ENCODE assay signal across 8 cellular contexts in genomic region chr1:51331206-51332100, GRCh38. TPM values are rescaled to one million over a fixed set of nuclear protein-coding genes. Genes with fewer than 3 reads are reported as not detected.
DNase-seq lines count a peak whose midpoint lies in the region; ATAC-seq and TF ChIP-seq lines count a peak whose summit lies in the region.

No MANE protein-coding gene starts in this region.

- peaks cover 0 to 27% (median 7%) of the 10 kb centered on the region in 7 donors for H3K27me3 ChIP-seq in heart right ventricle

- CTCF ChIA-PET in activated CD4-positive, alpha-beta memory T cell treated with anti-CD3 and anti-CD28 coated beads for 36 hours (lab: Charles Lee): interaction anchor here (0.7 to 1.0 kb wide), 2 partner anchors 11 to 438 kb away, joined by 3 read pairs; no protein-coding TSS in a partner anchor

- H3K27ac Mint-ChIP-seq in activated CD4-positive, alpha-beta memory T cell treated with anti-CD3 and anti-CD28 coated beads for 36 hours: no peak overlapping the region

- H3K4me3 Mint-ChIP-seq in activated CD4-positive, alpha-beta memory T cell treated with anti-CD3 and anti-CD28 coated beads for 36 hours: peak overlapping the region; percentile 63

- TF ChIP-seq CTCF in GM20000 (IDR thresholded peaks at IDR 0.05; ENCODE audit: extremely low read depth, missing control alignments) (no peak), heart right ventricle (IDR thresholded peaks at IDR 0.05) (no peak)

- H3K9me3 Mint-ChIP-seq in activated CD4-positive, alpha-beta memory T cell treated with anti-CD3 and anti-CD28 coated beads for 36 hours: no peaks in the 10 kb centered on the region

- DNase-seq in Caki2 (ENCODE audit: low read depth) (peak; percentile 88), GM20000 (ENCODE audit: low spot score) (peak; percentile 79), M059J (ENCODE audit: low read depth) (peak; percentile 77), heart right ventricle (peak in 1 of 2 donors; percentile 30), renal cortical epithelial cell (ENCODE audit: low read depth) (peak; percentile 84), NCI-H226 (no peak)
- DNase-seq in activated CD4-positive, alpha-beta memory T cell treated with anti-CD3 and anti-CD28 coated beads for 36 hours: peak; percentile 21

- H3K4me3 ChIP-seq in heart right ventricle: peak overlapping the region in 9 of 10 donors; percentile 29 to 63 (median 55)

- POLR2A ChIA-PET in activated CD4-positive, alpha-beta memory T cell treated with anti-CD3 and anti-CD28 coated beads for 36 hours (lab: Charles Lee): interaction anchor here (0.5 kb wide), 1 partner anchor 132 kb away, joined by 3 read pairs; no protein-coding TSS in a partner anchor

- H3K9me3 ChIP-seq in heart right ventricle: no peaks in the 10 kb centered on the region

- H3K27me3 Mint-ChIP-seq in activated CD4-positive, alpha-beta memory T cell treated with anti-CD3 and anti-CD28 coated beads for 36 hours: peaks cover 29% of the 10 kb centered on the region

- ATAC-seq in heart right ventricle: peak; percentile 50 to 79 (median 66)
- ATAC-seq in HG03139 (IDR thresholded peaks at IDR 0.05; ENCODE audit: unreplicated experiment): no peak

- 41 to 48% methylated on average over 7 of the region's 7 CpGs for WGBS in heart right ventricle, 2 donors

- peak overlapping the region in 8 of 10 donors; percentile 26 to 87 (median 73) for H3K27ac ChIP-seq in heart right ventricle

- no peaks in the 10 kb centered on the region for H3K36me3 Mint-ChIP-seq in activated CD4-positive, alpha-beta memory T cell treated with anti-CD3 and anti-CD28 coated beads for 36 hours

- H3K4me1 Mint-ChIP-seq in activated CD4-positive, alpha-beta memory T cell treated with anti-CD3 and anti-CD28 coated beads for 36 hours (ENCODE audit: low read depth): peaks cover 18% of the 10 kb centered on the region

- in situ Hi-C loops in Caki2 (cut with HindIII; ENCODE audit: low pct_unique_long_range_greater_than_20kb, low sequenced_read_pairs): no loop called here

- H3K4me1 ChIP-seq in heart right ventricle: peaks cover 3 to 37% (median 15%) of the 10 kb centered on the region in 9 donors

- intact Hi-C loops in activated CD4-positive, alpha-beta memory T cell treated with anti-CD3 and anti-CD28 coated beads for 36 hours (cut with micrococcal nuclease): loop anchor here (10.0 kb wide), 1 partner anchor 203 kb away; no protein-coding TSS in a partner anchor
- intact Hi-C loops in heart right ventricle (cut with DNase I): no loop called here

- no peaks in the 10 kb centered on the region for H3K36me3 ChIP-seq in heart right ventricle

RNA-seq across cellular contexts. Expression of gene TTC39A, which starts 1.1 kb away (rescaled TPM):
- 27.5 and 59.8 TPM in 2 replicates for total RNA-seq in Caki2 (2014; rRNA removed; shearing (Covaris generic); ENCODE audit: low replicate concordance)
- total RNA-seq in M059J (2014; rRNA removed; shearing (Covaris generic)): 0.67 and 2.0 TPM in 2 replicates
- total RNA-seq in activated CD4-positive, alpha-beta memory T cell treated with anti-CD3 and anti-CD28 coated beads for 36 hours: under 1 TPM in 1 of 2 experiments, not detected in 1; 0.19 TPM
- 10 to 100 TPM; 14.3 to 38.7 (median 23.2) TPM for total RNA-seq in heart right ventricle
- polyA plus RNA-seq in heart right ventricle: 10 to 100 TPM in 1 of 2 donors, 1 to 10 TPM in 1; 4.3 to 14.0 TPM
- 24.5 and 79.0 TPM in 2 replicates for total RNA-seq in renal cortical epithelial cell
